In the genomic region with DNA sequence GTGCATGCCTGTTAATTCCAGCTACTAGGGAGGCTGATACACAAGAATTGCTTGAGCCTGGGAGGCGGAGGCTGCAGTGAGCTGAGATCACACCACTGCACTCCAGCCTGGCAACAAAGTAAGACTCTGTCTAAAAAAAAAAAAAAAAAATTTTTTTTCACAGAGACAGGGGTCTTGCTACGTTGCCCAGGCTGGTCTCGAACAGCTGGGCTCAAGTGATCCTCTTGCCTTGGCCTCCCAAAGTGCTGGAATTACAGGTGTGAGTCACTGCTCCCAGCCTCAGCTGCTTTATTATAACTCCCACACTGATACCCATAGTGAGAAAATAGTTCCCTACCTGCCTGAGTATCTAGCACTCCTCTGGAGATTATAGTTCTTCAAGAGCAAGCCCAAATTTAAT, we compare ENCODE assay signal across 1 cellular context.
TF ChIP-seq lines count a peak whose summit lies in the region.

No MANE protein-coding gene starts in this region.

TF ChIP-seq in HCT116, 20 proteins besides CTCF, POLR2A, EP300 and RAD21:
- TF ChIP-seq, protein P1, sequence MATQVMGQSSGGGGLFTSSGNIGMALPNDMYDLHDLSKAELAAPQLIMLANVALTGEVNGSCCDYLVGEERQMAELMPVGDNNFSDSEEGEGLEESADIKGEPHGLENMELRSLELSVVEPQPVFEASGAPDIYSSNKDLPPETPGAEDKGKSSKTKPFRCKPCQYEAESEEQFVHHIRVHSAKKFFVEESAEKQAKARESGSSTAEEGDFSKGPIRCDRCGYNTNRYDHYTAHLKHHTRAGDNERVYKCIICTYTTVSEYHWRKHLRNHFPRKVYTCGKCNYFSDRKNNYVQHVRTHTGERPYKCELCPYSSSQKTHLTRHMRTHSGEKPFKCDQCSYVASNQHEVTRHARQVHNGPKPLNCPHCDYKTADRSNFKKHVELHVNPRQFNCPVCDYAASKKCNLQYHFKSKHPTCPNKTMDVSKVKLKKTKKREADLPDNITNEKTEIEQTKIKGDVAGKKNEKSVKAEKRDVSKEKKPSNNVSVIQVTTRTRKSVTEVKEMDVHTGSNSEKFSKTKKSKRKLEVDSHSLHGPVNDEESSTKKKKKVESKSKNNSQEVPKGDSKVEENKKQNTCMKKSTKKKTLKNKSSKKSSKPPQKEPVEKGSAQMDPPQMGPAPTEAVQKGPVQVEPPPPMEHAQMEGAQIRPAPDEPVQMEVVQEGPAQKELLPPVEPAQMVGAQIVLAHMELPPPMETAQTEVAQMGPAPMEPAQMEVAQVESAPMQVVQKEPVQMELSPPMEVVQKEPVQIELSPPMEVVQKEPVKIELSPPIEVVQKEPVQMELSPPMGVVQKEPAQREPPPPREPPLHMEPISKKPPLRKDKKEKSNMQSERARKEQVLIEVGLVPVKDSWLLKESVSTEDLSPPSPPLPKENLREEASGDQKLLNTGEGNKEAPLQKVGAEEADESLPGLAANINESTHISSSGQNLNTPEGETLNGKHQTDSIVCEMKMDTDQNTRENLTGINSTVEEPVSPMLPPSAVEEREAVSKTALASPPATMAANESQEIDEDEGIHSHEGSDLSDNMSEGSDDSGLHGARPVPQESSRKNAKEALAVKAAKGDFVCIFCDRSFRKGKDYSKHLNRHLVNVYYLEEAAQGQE (IDR thresholded peaks at IDR 0.05; ENCODE audit: low read depth), result no peak
- TF ChIP-seq, protein P2, sequence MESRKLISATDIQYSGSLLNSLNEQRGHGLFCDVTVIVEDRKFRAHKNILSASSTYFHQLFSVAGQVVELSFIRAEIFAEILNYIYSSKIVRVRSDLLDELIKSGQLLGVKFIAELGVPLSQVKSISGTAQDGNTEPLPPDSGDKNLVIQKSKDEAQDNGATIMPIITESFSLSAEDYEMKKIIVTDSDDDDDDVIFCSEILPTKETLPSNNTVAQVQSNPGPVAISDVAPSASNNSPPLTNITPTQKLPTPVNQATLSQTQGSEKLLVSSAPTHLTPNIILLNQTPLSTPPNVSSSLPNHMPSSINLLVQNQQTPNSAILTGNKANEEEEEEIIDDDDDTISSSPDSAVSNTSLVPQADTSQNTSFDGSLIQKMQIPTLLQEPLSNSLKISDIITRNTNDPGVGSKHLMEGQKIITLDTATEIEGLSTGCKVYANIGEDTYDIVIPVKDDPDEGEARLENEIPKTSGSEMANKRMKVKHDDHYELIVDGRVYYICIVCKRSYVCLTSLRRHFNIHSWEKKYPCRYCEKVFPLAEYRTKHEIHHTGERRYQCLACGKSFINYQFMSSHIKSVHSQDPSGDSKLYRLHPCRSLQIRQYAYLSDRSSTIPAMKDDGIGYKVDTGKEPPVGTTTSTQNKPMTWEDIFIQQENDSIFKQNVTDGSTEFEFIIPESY (IDR thresholded peaks at IDR 0.05; ENCODE audit: extremely low read depth, insufficient replicate concordance, low read length), result no peak
- TF ChIP-seq POLR2AphosphoS5 (IDR thresholded peaks at IDR 0.05; ENCODE audit: low read depth, low read length) (no peak), EGR1 (IDR thresholded peaks at IDR 0.05; ENCODE audit: low read depth) (no peak), JUND (IDR thresholded peaks at IDR 0.05) (no peak), SIN3A (IDR thresholded peaks at IDR 0.05; ENCODE audit: low read depth) (no peak), CEBPB (IDR thresholded peaks at IDR 0.05; ENCODE audit: low read depth) (no peak), SRF (IDR thresholded peaks at IDR 0.05; ENCODE audit: low read depth) (no peak), ZNF274 (IDR thresholded peaks at IDR 0.05; ENCODE audit: low read depth, low read length) (no peak), YY1 (IDR thresholded peaks at IDR 0.05; ENCODE audit: extremely low read depth, insufficient replicate concordance, low read depth, low read length) (no peak), ELF1 (IDR thresholded peaks at IDR 0.05; ENCODE audit: borderline replicate concordance, low read depth) (no peak), EZH2 (IDR thresholded peaks at IDR 0.05) (no peak), ZFX (IDR thresholded peaks at IDR 0.05) (no peak), CBX3 (IDR thresholded peaks at IDR 0.05; ENCODE audit: low read depth) (no peak), TCF7L2 (IDR thresholded peaks at IDR 0.05; ENCODE audit: borderline replicate concordance, extremely low read depth, insufficient read depth, insufficient read length) (no peak), FOSL1 (IDR thresholded peaks at IDR 0.05; ENCODE audit: low read depth) (no peak)
- TF ChIP-seq, protein P3, sequence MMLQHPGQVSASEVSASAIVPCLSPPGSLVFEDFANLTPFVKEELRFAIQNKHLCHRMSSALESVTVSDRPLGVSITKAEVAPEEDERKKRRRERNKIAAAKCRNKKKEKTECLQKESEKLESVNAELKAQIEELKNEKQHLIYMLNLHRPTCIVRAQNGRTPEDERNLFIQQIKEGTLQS (IDR thresholded peaks at IDR 0.05), result no peak
- TF ChIP-seq, protein P4, sequence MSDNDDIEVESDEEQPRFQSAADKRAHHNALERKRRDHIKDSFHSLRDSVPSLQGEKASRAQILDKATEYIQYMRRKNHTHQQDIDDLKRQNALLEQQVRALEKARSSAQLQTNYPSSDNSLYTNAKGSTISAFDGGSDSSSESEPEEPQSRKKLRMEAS (IDR thresholded peaks at IDR 0.05), result no peak
